Comparison of ENCODE assay signal across 11 cellular contexts in the genomic region with DNA sequence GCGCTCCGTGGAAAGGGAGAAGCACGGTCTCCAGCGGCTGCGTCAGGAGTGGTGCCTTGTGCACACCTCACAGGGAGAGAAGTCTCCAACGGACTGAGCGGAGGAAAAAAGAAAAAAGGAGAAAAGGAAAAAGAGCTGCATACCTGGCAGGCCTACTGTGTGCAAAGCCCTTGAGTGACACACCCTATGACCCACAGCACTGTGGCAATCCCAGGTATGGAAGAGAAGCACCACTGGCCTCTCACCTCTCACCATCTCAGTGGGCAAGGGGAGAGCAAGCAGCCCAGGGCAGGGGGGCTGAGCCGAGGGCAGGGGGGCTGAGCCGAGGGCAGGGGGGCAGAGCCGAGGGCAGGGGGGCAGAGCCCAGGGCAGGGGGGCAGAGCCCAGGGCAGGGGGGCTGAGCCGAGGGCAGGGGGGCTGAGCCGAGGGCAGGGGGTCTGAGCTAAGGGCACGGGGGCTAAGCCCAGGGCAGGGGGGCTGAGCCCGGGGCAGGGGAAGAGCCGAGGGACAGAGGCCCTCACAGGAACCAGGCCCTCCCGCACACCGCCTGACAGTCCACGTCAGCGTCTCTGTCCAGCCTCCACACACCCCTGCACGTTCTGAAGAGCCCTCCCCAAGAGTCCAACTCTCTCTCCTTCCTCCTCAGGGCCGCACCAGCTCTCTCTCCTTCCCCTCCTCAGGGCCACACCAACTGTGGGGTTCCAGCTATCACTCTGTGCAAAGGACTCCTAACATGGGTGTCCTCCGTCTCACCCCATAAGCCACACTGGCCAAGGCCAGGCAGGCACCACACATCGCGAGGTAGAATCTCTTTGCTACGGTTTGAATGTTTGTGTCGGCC.
DNase-seq lines count a peak whose midpoint lies in the region; ATAC-seq and TF ChIP-seq lines count a peak whose summit lies in the region.
"Had no signal": no experiment of that assay in that cellular context is flagged by ENCODE, and none has a peak within 500 bp of the region (broad histone marks: within the 10 kb centered on the region; RNA-seq: fewer than 3 reads in every experiment).

No MANE protein-coding gene starts in this region.

- peaks cover 99 to 100% (median 100%) of the 10 kb centered on the region in 11 experiments for H4K20me1 ChIP-seq in BLaER1 treated with 17β-estradiol and CSF1 and Interleukin-3, amounts not matched to agents 10 nM and 100 nM

- no peaks in the 10 kb centered on the region for H3K27me3 Mint-ChIP-seq in effector memory CD8-positive, alpha-beta T cell
- H3K27me3 Mint-ChIP-seq in natural killer cell (ENCODE audit: low read depth in 2 of 2), result no peaks in the 10 kb centered on the region

- no peak for TF ChIP-seq CTCF in natural killer cell (IDR thresholded peaks at IDR 0.05)

- H3K27me3 ChIP-seq in BLaER1 treated with 17β-estradiol and CSF1 and Interleukin-3, amounts not matched to agents 10 nM and 100 nM, result no peaks in the 10 kb centered on the region
- no peaks in the 10 kb centered on the region for H3K27me3 ChIP-seq in HUES64 (ENCODE audit: insufficient read depth, low read length)

- peaks cover 4 to 44% (median 29%) of the 10 kb centered on the region in 11 experiments; a peak in 18 of 22 replicates for H3K36me3 ChIP-seq in BLaER1 treated with 17β-estradiol and CSF1 and Interleukin-3, amounts not matched to agents 10 nM and 100 nM
- no peaks in the 10 kb centered on the region for H3K36me3 ChIP-seq in HUES64 (ENCODE audit: insufficient read depth, low read length)

- 81% methylated on average over 26 of the region's 26 CpGs for WGBS in HUES64

- no peaks in the 10 kb centered on the region for H3K9me3 ChIP-seq in BLaER1 treated with 17β-estradiol and CSF1 and Interleukin-3, amounts not matched to agents 10 nM and 100 nM (replicated peaks in 1 of 11)
- no peaks in the 10 kb centered on the region for H3K9me3 ChIP-seq in HUES64 (ENCODE audit: insufficient read depth, low read depth, low read length)

- peaks cover 38% of the 10 kb centered on the region for H3K36me3 Mint-ChIP-seq in effector memory CD8-positive, alpha-beta T cell (ENCODE audit: insufficient read depth)
- H3K36me3 Mint-ChIP-seq in natural killer cell, result no peaks in the 10 kb centered on the region

- H3K4me2 ChIP-seq in BLaER1 treated with 17β-estradiol and CSF1 and Interleukin-3, amounts not matched to agents 10 nM and 100 nM, result peak overlapping the region; percentile 78 to 99 (median 93)

- no peak for DNase-seq in effector memory CD8-positive, alpha-beta T cell
- DNase-seq in natural killer cell (no peak), medulla oblongata (ENCODE audit: extremely low spot score) (no peak), mesenteric fat pad (ENCODE audit: low spot score) (no peak)
- DNase-seq: DND-41, NCI-H187 had no signal

- H3K9ac ChIP-seq in BLaER1 treated with 17β-estradiol and CSF1 and Interleukin-3, amounts not matched to agents 10 nM and 100 nM, result peak overlapping the region in 6 of 11 experiments; percentile 19 to 79 (median 35); a peak in 5 of 22 replicates
- H3K9ac ChIP-seq in HUES64 (ENCODE audit: low read depth, low read length), result 0 out of 2 replicates have a peak overlapping the region, but pooled peaks have one; percentile 24

- H3K4me3 ChIP-seq in BLaER1 treated with 17β-estradiol and CSF1 and Interleukin-3, amounts not matched to agents 10 nM and 100 nM, result no peak overlapping the region
- H3K4me3 ChIP-seq in HUES64 (ENCODE audit: low read length), result no peak overlapping the region
- H3K4me3 ChIP-seq: skin epidermis had no signal

- H3K9me3 Mint-ChIP-seq in effector memory CD8-positive, alpha-beta T cell, result no peaks in the 10 kb centered on the region
- no peaks in the 10 kb centered on the region for H3K9me3 Mint-ChIP-seq in natural killer cell

- H3K4me1 ChIP-seq in BLaER1 treated with 17β-estradiol and CSF1 and Interleukin-3, amounts not matched to agents 10 nM and 100 nM, result peaks cover 95 to 100% (median 99%) of the 10 kb centered on the region in 10 experiments
- H3K4me1 ChIP-seq in HUES64 (ENCODE audit: insufficient read depth, low read length), result peaks cover 61% of the 10 kb centered on the region

- H3K27ac Mint-ChIP-seq in effector memory CD8-positive, alpha-beta T cell, result peak overlapping the region; percentile 88 to 95
- H3K27ac Mint-ChIP-seq in natural killer cell, result peak overlapping the region; percentile 67 to 72

- ATAC-seq in effector memory CD8-positive, alpha-beta T cell (replicated peaks), result no peak
- no peak for ATAC-seq in natural killer cell
- ATAC-seq in GM18519 (IDR thresholded peaks at IDR 0.05; ENCODE audit: low FRiP score, unreplicated experiment), result no peak
- no peak for ATAC-seq in HG02588 (IDR thresholded peaks at IDR 0.05; ENCODE audit: unreplicated experiment)

- H3K4me3 Mint-ChIP-seq in effector memory CD8-positive, alpha-beta T cell, result peak overlapping the region; percentile 56 to 65
- H3K4me3 Mint-ChIP-seq in natural killer cell, result no peak overlapping the region

- H3K27ac ChIP-seq in BLaER1 treated with 17β-estradiol and CSF1 and Interleukin-3, amounts not matched to agents 10 nM and 100 nM, result peak overlapping the region in 7 of 11 experiments; percentile 12 to 91 (median 45); a peak in 11 of 22 replicates
- H3K27ac ChIP-seq in HUES64 (ENCODE audit: low read depth, low read length), result peak overlapping the region; percentile 64

- intact Hi-C loops in natural killer cell (cut with micrococcal nuclease), result no loop called here

- peaks cover 80 to 83% of the 10 kb centered on the region in 2 donors for H3K4me1 Mint-ChIP-seq in effector memory CD8-positive, alpha-beta T cell (ENCODE audit: low read depth in 2 of 2)
- H3K4me1 Mint-ChIP-seq in natural killer cell, result peaks cover 83% of the 10 kb centered on the region in 2 donors
